Comparison of ENCODE assay signal across 11 cellular contexts in the genomic region with DNA sequence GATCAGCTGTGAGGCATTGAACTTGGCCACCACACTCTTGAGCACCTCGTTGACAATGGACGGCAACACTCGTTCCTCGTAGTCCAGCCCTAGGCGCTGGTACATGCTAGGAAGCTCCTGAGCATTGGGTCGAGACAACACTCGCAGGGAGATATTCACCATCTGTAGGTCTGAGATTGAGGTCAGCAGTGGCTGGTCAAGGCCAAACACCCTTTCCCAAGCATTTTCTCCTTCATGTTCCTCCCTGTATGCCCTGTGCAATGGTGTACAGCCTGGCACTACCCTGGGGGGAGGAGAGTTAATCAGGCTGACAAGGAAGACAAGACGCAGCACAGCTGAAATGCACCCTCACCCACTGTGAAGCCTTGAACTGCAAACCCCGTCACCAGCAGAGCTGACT. TPM values are rescaled to one million over a fixed set of nuclear protein-coding genes. Genes with fewer than 3 reads are reported as not detected.
DNase-seq lines count a peak whose midpoint lies in the region; ATAC-seq, FAIRE-seq and TF ChIP-seq lines count a peak whose summit lies in the region.
"Had no signal": no experiment of that assay in that cellular context is flagged by ENCODE, and none has a peak within 500 bp of the region (broad histone marks: within the 10 kb centered on the region; RNA-seq: fewer than 3 reads in every experiment).

No MANE protein-coding gene starts in this region.

- no peaks in the 10 kb centered on the region for H3K27me3 Mint-ChIP-seq in Caco-2 (ENCODE audit: insufficient read depth, unreplicated experiment)

- no peaks in the 10 kb centered on the region for H3K9me1 ChIP-seq in K562 (ENCODE audit: control insufficient read depth, insufficient read depth, low read length)

- H3K4me1 Mint-ChIP-seq in Caco-2 (ENCODE audit: low read depth, unreplicated experiment) = peaks cover 35% of the 10 kb centered on the region

- intact Hi-C loops in Caco-2 (cut with micrococcal nuclease; ENCODE audit: unreplicated experiment) (no loop called here), K562 (cut with micrococcal nuclease) (loop anchor here (10.0 kb wide), 1 partner anchor 216 kb away; the partner anchor contains the start of gene PEX5)

- POLR2A ChIA-PET in Caco-2 (lab: Charles Lee) (interaction anchor here (1.6 to 2.9 kb wide), 3 partner anchors 22 to 50 kb away, joined by 8 to 13 read pairs (median 9); partner anchors contain the start of genes C12orf57, LPCAT3 and RNU7-1), K562 (lab: Yijun Ruan, JAX) (interaction anchor here (0.6 to 3.0 kb wide), 6 partner anchors 10 to 96 kb away, joined by 3 to 10 read pairs (median 4); partner anchors contain the start of genes C12orf57, LPCAT3, RNU7-1 and SPSB2)

- BruUV-seq in Caco-2 (replicated peaks; lab: Mats Ljungman, UMichigan) (no TSS peak), K562 (replicated peaks; lab: Mats Ljungman, UMichigan) (no TSS peak)

- H3K36me3 Mint-ChIP-seq in Caco-2 (ENCODE audit: insufficient read depth, unreplicated experiment) = peaks cover 98% of the 10 kb centered on the region

- H2AFZ ChIP-seq in K562 (ENCODE audit: low read depth, low read length) (no peak overlapping the region), osteoblast (ENCODE audit: low read length) (no peak overlapping the region)

- peaks cover 19% of the 10 kb centered on the region for H3K36me3 ChIP-seq in Caco-2 (ENCODE audit: control insufficient read depth, insufficient read depth, low read length)
- peaks cover 65% of the 10 kb centered on the region for H3K36me3 ChIP-seq in K562 (ENCODE audit: control insufficient read depth, insufficient read depth, low read length)
- peaks cover 46% of the 10 kb centered on the region for H3K36me3 ChIP-seq in osteoblast (ENCODE audit: insufficient read depth, low read length)

- no peak for TF ChIP-seq POLR2A in K562 (conservative IDR thresholded peaks at IDR 0.05)

- in situ Hi-C loops in K562 (cut with MboI) = no loop called here

- WGBS in K562 (ENCODE audit: insufficient coverage, low coverage, missing lambda C conversion rate) = 94% methylated on average over 8 of the region's 9 CpGs

- no peak for TF ChIP-seq RAD21 in K562 (CRISPR knock-in tag; conservative IDR thresholded peaks at IDR 0.05 in 1 of 2, IDR thresholded peaks at IDR 0.05 in 1 of 2)

- peak overlapping the region; percentile 97 for H3K27ac Mint-ChIP-seq in Caco-2 (ENCODE audit: unreplicated experiment)

- H3K9ac ChIP-seq in K562 (ENCODE audit: insufficient read depth in 1 of 2, low read depth in 2 of 2, low read length in 2 of 2) = peak overlapping the region; percentile 70 to 99

- no peaks in the 10 kb centered on the region for H3K9me3 ChIP-seq in Caco-2
- H3K9me3 ChIP-seq in K562 (replicated peaks; ENCODE audit: control insufficient read depth, insufficient read depth, low read depth, low read length) = no peaks in the 10 kb centered on the region
- H3K9me3 ChIP-seq in osteoblast (ENCODE audit: low read depth, low read length) = no peaks in the 10 kb centered on the region

- no peak overlapping the region for H3K4me3 ChIP-seq in Caco-2 (ENCODE audit: low read depth, low read length)
- H3K4me3 ChIP-seq in Jurkat, Clone E6-1 (ENCODE audit: low read length) = peak overlapping the region; percentile 72; the same call in 1 of the 2 replicates
- H3K4me3 ChIP-seq in K562 = peak overlapping the region; percentile 97; the same call in 1 of the 2 replicates
- no peak overlapping the region for H3K4me3 ChIP-seq in osteoblast (ENCODE audit: insufficient read depth, low read length)
- H3K4me3 ChIP-seq: cardiac muscle cell had no signal

- TF ChIP-seq CTCF in Caco-2 (IDR thresholded peaks at IDR 0.05; ENCODE audit: insufficient read depth in 1 of 2, low read depth in 1 of 2, low read length in 1 of 2, severe bottlenecking in 1 of 2, unreplicated experiment in 1 of 2) (no peak), K562 (IDR thresholded peaks at IDR 0.05 in 2 of 3, conservative IDR thresholded peaks at IDR 0.05 in 1 of 3; ENCODE audit: insufficient read depth in 2 of 3, low read depth in 1 of 3, low read length in 3 of 3) (no peak), osteoblast (IDR thresholded peaks at IDR 0.05; ENCODE audit: extremely low read depth, low read depth, low read length) (no peak)

- H4K20me1 ChIP-seq in K562 (replicated peaks; ENCODE audit: control insufficient read depth, insufficient read depth, low read length) (no peaks in the 10 kb centered on the region), osteoblast (ENCODE audit: insufficient read depth, low read length) (peaks cover 4% of the 10 kb centered on the region)

- H3K4me3 Mint-ChIP-seq in Caco-2 (ENCODE audit: unreplicated experiment) = peak overlapping the region; percentile 86

- H3K79me2 ChIP-seq in K562 (ENCODE audit: control insufficient read depth, insufficient read depth, low read length) (peaks cover 64% of the 10 kb centered on the region), osteoblast (ENCODE audit: insufficient read depth, low read length) (peaks cover 59% of the 10 kb centered on the region)

- DNase-seq in Caco-2 (no peak), K562 (ENCODE audit: extremely low read depth in 1 of 4, low spot score in 3 of 4) (no peak), osteoblast (ENCODE audit: insufficient read length, low spot score, missing footprints) (no peak), cerebellum (ENCODE audit: low spot score) (no peak), COLO829 (ENCODE audit: low spot score) (no peak)
- no peak for DNase-seq in Jurkat, Clone E6-1 (ENCODE audit: low read depth, low spot score)
- DNase-seq: NCI-H226 had no signal

- ATAC-seq in K562 (no peak), HG03432 (IDR thresholded peaks at IDR 0.05; ENCODE audit: unreplicated experiment) (no peak), GM19452 (IDR thresholded peaks at IDR 0.05; ENCODE audit: unreplicated experiment) (no peak)

- CTCF ChIA-PET in Caco-2 (lab: Charles Lee) (interaction anchor here (0.7 to 1.4 kb wide), 3 partner anchors 22 to 50 kb away, joined by 3 to 6 read pairs (median 5); partner anchors contain the start of genes C12orf57, LPCAT3 and RNU7-1), K562 (lab: Yijun Ruan, JAX; ENCODE audit: low intra/inter-chr PET ratio) (no interaction called here)

- H3K4me1 ChIP-seq in Caco-2 = peaks cover 28% of the 10 kb centered on the region
- H3K4me1 ChIP-seq in K562 (replicated peaks in 1 of 2; ENCODE audit: control insufficient read depth in 2 of 2, insufficient read depth in 2 of 2, low read length in 2 of 2) = peaks cover 37 to 40% of the 10 kb centered on the region in 2 experiments; a peak in 4 of 5 replicates
- peaks cover 16% of the 10 kb centered on the region for H3K4me1 ChIP-seq in osteoblast (ENCODE audit: insufficient read depth, low read length)

- no peaks in the 10 kb centered on the region for H3K27me3 ChIP-seq in Caco-2 (replicated peaks; ENCODE audit: control insufficient read depth, insufficient read depth, low read length)
- no peaks in the 10 kb centered on the region for H3K27me3 ChIP-seq in K562 (ENCODE audit: control insufficient read depth in 2 of 2, insufficient read depth in 2 of 2, low read length in 2 of 2)
- no peaks in the 10 kb centered on the region for H3K27me3 ChIP-seq in osteoblast (ENCODE audit: insufficient read depth, low read length)
- H3K27me3 ChIP-seq: cardiac muscle cell had no signal

- no peaks in the 10 kb centered on the region for H3K9me3 Mint-ChIP-seq in Caco-2 (ENCODE audit: unreplicated experiment)

- no peak for TF ChIP-seq EP300 in K562 (IDR thresholded peaks at IDR 0.05; ENCODE audit: low read length)

- H3K4me2 ChIP-seq in K562 (ENCODE audit: insufficient read depth, low read length) (peak overlapping the region; percentile 99; the same call in 1 of the 2 replicates), osteoblast (ENCODE audit: insufficient read depth, low read length) (peak overlapping the region; percentile 94)

- peak overlapping the region; percentile 99; the same call in 2 of the 3 replicates for H3K27ac ChIP-seq in K562 (ENCODE audit: extremely low read depth, low read depth, low read length)
- H3K27ac ChIP-seq in osteoblast (ENCODE audit: low read depth, low read length) = peak overlapping the region; percentile 2
- H3K27ac ChIP-seq: cardiac muscle cell had no signal

- FAIRE-seq in K562 (lab: Jason Lieb, UNC) = no peak

RNA-seq across cellular contexts. Expression of gene PHB2, which starts 2.0 kb away (rescaled TPM):
- total RNA-seq in Caco-2 (2022) = 411 and 479 TPM in 2 replicates
- 292 TPM for polyA plus RNA-seq in Jurkat, Clone E6-1 (2012; ENCODE audit: insufficient read depth, insufficient read length)
- total RNA-seq in K562 (2011; cell fraction: chromatin; rRNA removed; ENCODE audit: low replicate concordance) = 114 and 294 TPM in 2 replicates
- total RNA-seq in K562 (2011; cell fraction: nucleolus; rRNA removed) = 282 and 350 TPM in 2 replicates
- 189 and 209 TPM in 2 replicates for total RNA-seq in K562 (2011; cell fraction: nucleoplasm; rRNA removed)
- 445 and 447 TPM in 2 replicates for total RNA-seq in K562 (2014; rRNA removed)
- total RNA-seq in K562 (2014; rRNA removed; fragmentation: Illumina TruSeq; extraction: Trizol) = 245 and 293 TPM in 2 replicates
- 333 and 335 TPM in 2 replicates for total RNA-seq in K562 (2015; rRNA removed; fragmentation: Illumina TruSeq; extraction: Trizol)
- total RNA-seq in K562 (2021) = 345 and 377 TPM in 2 replicates
- 437 and 459 TPM in 2 replicates for polyA plus RNA-seq in K562 (2011; rRNA removed)
- polyA plus RNA-seq in K562 (2011; cell fraction: cytosol; rRNA removed) = 556 and 694 TPM in 2 replicates
- polyA plus RNA-seq in K562 (2011; cell fraction: nucleus; rRNA removed) = 446 and 452 TPM in 2 replicates
- 284 and 340 TPM in 2 replicates for polyA plus RNA-seq in K562 (2012)
- polyA plus RNA-seq in K562 (2014; fragmentation: Illumina TruSeq; extraction: Trizol) = 428 and 468 TPM in 2 replicates
- polyA plus RNA-seq in K562 (2014; fragmentation: Nextera tagmentation; extraction: Ambion mirVana) = 100 to 1,000 TPM in 1 of 2 experiments, 10 to 100 TPM in 1; 73.6 to 123 TPM
- polyA plus RNA-seq in K562 (2014; rRNA removed) = 449 and 464 TPM in 2 replicates
- 158 and 180 TPM in 2 replicates for polyA minus RNA-seq in K562 (2011; rRNA and poly(A)+ RNA removed)
- 115 and 128 TPM in 2 replicates for polyA minus RNA-seq in K562 (2011; cell fraction: cytosol; rRNA and poly(A)+ RNA removed)
- polyA minus RNA-seq in K562 (2011; cell fraction: nucleus; rRNA and poly(A)+ RNA removed) = 169 and 221 TPM in 2 replicates
- total RNA-seq in osteoblast = 161 and 168 TPM in 2 replicates
- 74.0 TPM for total RNA-seq in cerebellum

RNA-seq across cellular contexts. Expression of gene EMG1, which starts 2.3 kb away (rescaled TPM):
- 149 and 161 TPM in 2 replicates for total RNA-seq in Caco-2 (2022)
- polyA plus RNA-seq in Jurkat, Clone E6-1 (2012; ENCODE audit: insufficient read depth, insufficient read length) = 149 TPM
- 73.4 and 85.5 TPM in 2 replicates for total RNA-seq in K562 (2011; cell fraction: chromatin; rRNA removed; ENCODE audit: low replicate concordance)
- 47.0 and 47.5 TPM in 2 replicates for total RNA-seq in K562 (2011; cell fraction: nucleolus; rRNA removed)
- 50.0 and 50.4 TPM in 2 replicates for total RNA-seq in K562 (2011; cell fraction: nucleoplasm; rRNA removed)
- total RNA-seq in K562 (2014; rRNA removed) = 66.5 and 97.2 TPM in 2 replicates
- total RNA-seq in K562 (2014; rRNA removed; fragmentation: Illumina TruSeq; extraction: Trizol) = 82.7 and 85.9 TPM in 2 replicates
- 66.9 and 75.1 TPM in 2 replicates for total RNA-seq in K562 (2015; rRNA removed; fragmentation: Illumina TruSeq; extraction: Trizol)
- 85.1 and 92.0 TPM in 2 replicates for total RNA-seq in K562 (2021)
- polyA plus RNA-seq in K562 (2011; rRNA removed) = 71.4 and 92.5 TPM in 2 replicates
- 55.9 and 63.4 TPM in 2 replicates for polyA plus RNA-seq in K562 (2011; cell fraction: cytosol; rRNA removed)
- polyA plus RNA-seq in K562 (2011; cell fraction: nucleus; rRNA removed) = 51.0 and 63.3 TPM in 2 replicates
- polyA plus RNA-seq in K562 (2012) = 50.3 and 124 TPM in 2 replicates
- polyA plus RNA-seq in K562 (2014; fragmentation: Illumina TruSeq; extraction: Trizol) = 99.2 and 121 TPM in 2 replicates
- polyA plus RNA-seq in K562 (2014; fragmentation: Nextera tagmentation; extraction: Ambion mirVana) = 100 to 1,000 TPM; 149 to 186 TPM
- polyA plus RNA-seq in K562 (2014; rRNA removed) = 107 and 112 TPM in 2 replicates
- 32.7 and 39.5 TPM in 2 replicates for polyA minus RNA-seq in K562 (2011; rRNA and poly(A)+ RNA removed)
- 15.3 and 30.8 TPM in 2 replicates for polyA minus RNA-seq in K562 (2011; cell fraction: cytosol; rRNA and poly(A)+ RNA removed)
- polyA minus RNA-seq in K562 (2011; cell fraction: nucleus; rRNA and poly(A)+ RNA removed) = 19.4 and 30.4 TPM in 2 replicates
- total RNA-seq in osteoblast = 21.0 and 25.3 TPM in 2 replicates
- 23.3 TPM for total RNA-seq in cerebellum

RNA-seq across cellular contexts. Expression of gene PTPN6, which starts 17.3 kb away (rescaled TPM):
- total RNA-seq in Caco-2 (2022) (43.9 and 54.8 TPM in 2 replicates), K562 (2014; rRNA removed) (5.1 and 7.3 TPM in 2 replicates), K562 (2014; rRNA removed; fragmentation: Illumina TruSeq; extraction: Trizol) (1.5 and 1.6 TPM in 2 replicates), K562 (2015; rRNA removed; fragmentation: Illumina TruSeq; extraction: Trizol) (2.7 and 4.4 TPM in 2 replicates), K562 (2021) (4.1 and 6.4 TPM in 2 replicates), osteoblast (0.29 and 0.36 TPM in 2 replicates), cerebellum (2.9 TPM)
- 609 TPM for polyA plus RNA-seq in Jurkat, Clone E6-1 (2012; ENCODE audit: insufficient read depth, insufficient read length)
- total RNA-seq in K562 (2011; cell fraction: chromatin; rRNA removed; ENCODE audit: low replicate concordance) = 2.3 and 4.5 TPM in 2 replicates
- total RNA-seq in K562 (2011; cell fraction: nucleolus; rRNA removed) = 3.3 and 4.3 TPM in 2 replicates
- total RNA-seq in K562 (2011; cell fraction: nucleoplasm; rRNA removed) = 2.6 and 2.8 TPM in 2 replicates
- polyA plus RNA-seq in K562 (2011; rRNA removed) (3.9 and 7.5 TPM in 2 replicates), K562 (2014; fragmentation: Illumina TruSeq; extraction: Trizol) (5.1 and 5.6 TPM in 2 replicates), K562 (2014; fragmentation: Nextera tagmentation; extraction: Ambion mirVana) (1 to 10 TPM; 2.0 to 3.0 TPM), K562 (2014; rRNA removed) (4.4 and 4.7 TPM in 2 replicates)
- 5.1 and 8.7 TPM in 2 replicates for polyA plus RNA-seq in K562 (2011; cell fraction: cytosol; rRNA removed)
- 8.0 and 10.0 TPM in 2 replicates for polyA plus RNA-seq in K562 (2011; cell fraction: nucleus; rRNA removed)
- polyA plus RNA-seq in K562 (2012) = 6.6 and 9.3 TPM in 2 replicates
- polyA minus RNA-seq in K562 (2011; rRNA and poly(A)+ RNA removed) = 2.0 and 5.6 TPM in 2 replicates
- polyA minus RNA-seq in K562 (2011; cell fraction: cytosol; rRNA and poly(A)+ RNA removed) = 1.6 and 10.2 TPM in 2 replicates
- polyA minus RNA-seq in K562 (2011; cell fraction: nucleus; rRNA and poly(A)+ RNA removed) = 2.0 and 5.2 TPM in 2 replicates

RNA-seq across cellular contexts. Expression of gene C12orf57, which starts 24.6 kb away (rescaled TPM):
- 111 TPM in 2 replicates for total RNA-seq in Caco-2 (2022)
- 441 TPM for polyA plus RNA-seq in Jurkat, Clone E6-1 (2012; ENCODE audit: insufficient read depth, insufficient read length)
- total RNA-seq in K562 (2011; cell fraction: chromatin; rRNA removed; ENCODE audit: low replicate concordance) = 30.7 and 66.4 TPM in 2 replicates
- total RNA-seq in K562 (2011; cell fraction: nucleolus; rRNA removed) = 89.2 and 92.8 TPM in 2 replicates
- total RNA-seq in K562 (2011; cell fraction: nucleoplasm; rRNA removed) = 81.8 and 119 TPM in 2 replicates
- 131 and 140 TPM in 2 replicates for total RNA-seq in K562 (2014; rRNA removed)
- 22.9 and 26.7 TPM in 2 replicates for total RNA-seq in K562 (2014; rRNA removed; fragmentation: Illumina TruSeq; extraction: Trizol)
- total RNA-seq in K562 (2015; rRNA removed; fragmentation: Illumina TruSeq; extraction: Trizol) = 113 and 115 TPM in 2 replicates
- 104 and 113 TPM in 2 replicates for total RNA-seq in K562 (2021)
- polyA plus RNA-seq in K562 (2011; rRNA removed) = 190 and 317 TPM in 2 replicates
- 504 and 556 TPM in 2 replicates for polyA plus RNA-seq in K562 (2011; cell fraction: cytosol; rRNA removed)
- 180 and 275 TPM in 2 replicates for polyA plus RNA-seq in K562 (2011; cell fraction: nucleus; rRNA removed)
- 150 and 417 TPM in 2 replicates for polyA plus RNA-seq in K562 (2012)
- 41.5 and 120 TPM in 2 replicates for polyA plus RNA-seq in K562 (2014; fragmentation: Illumina TruSeq; extraction: Trizol)
- polyA plus RNA-seq in K562 (2014; fragmentation: Nextera tagmentation; extraction: Ambion mirVana) = 100 to 1,000 TPM in 1 of 2 experiments, 10 to 100 TPM in 1; 64.2 to 107 TPM
- polyA plus RNA-seq in K562 (2014; rRNA removed) = 188 and 191 TPM in 2 replicates
- 37.7 TPM in 2 replicates for polyA minus RNA-seq in K562 (2011; rRNA and poly(A)+ RNA removed)
- polyA minus RNA-seq in K562 (2011; cell fraction: cytosol; rRNA and poly(A)+ RNA removed) = 34.5 and 61.2 TPM in 2 replicates
- polyA minus RNA-seq in K562 (2011; cell fraction: nucleus; rRNA and poly(A)+ RNA removed) = 33.4 and 59.2 TPM in 2 replicates
- 81.4 and 93.4 TPM in 2 replicates for total RNA-seq in osteoblast
- total RNA-seq in cerebellum = 131 TPM

RNA-seq across cellular contexts. Expression of gene RNU7-1, which starts 24.8 kb away (rescaled TPM):
- not detected in 2 replicates for total RNA-seq in Caco-2 (2022)
- polyA plus RNA-seq in Jurkat, Clone E6-1 (2012; ENCODE audit: insufficient read depth, insufficient read length) = not detected
- total RNA-seq in K562 (2011; cell fraction: chromatin; rRNA removed; ENCODE audit: low replicate concordance) = not detected in 2 replicates
- total RNA-seq in K562 (2011; cell fraction: nucleolus; rRNA removed) = not detected in 2 replicates
- total RNA-seq in K562 (2011; cell fraction: nucleoplasm; rRNA removed) = not detected in 2 replicates
- total RNA-seq in K562 (2014; rRNA removed) = not detected in 2 replicates
- total RNA-seq in K562 (2014; rRNA removed; fragmentation: Illumina TruSeq; extraction: Trizol) = not detected in 2 replicates
- total RNA-seq in K562 (2015; rRNA removed; fragmentation: Illumina TruSeq; extraction: Trizol) = not detected in 2 replicates
- not detected in 2 replicates for total RNA-seq in K562 (2021)
- polyA plus RNA-seq in K562 (2011; rRNA removed) = not detected in 2 replicates
- not detected in 2 replicates for polyA plus RNA-seq in K562 (2011; cell fraction: cytosol; rRNA removed)
- polyA plus RNA-seq in K562 (2011; cell fraction: nucleus; rRNA removed) = not detected in 2 replicates
- not detected in 2 replicates for polyA plus RNA-seq in K562 (2012)
- polyA plus RNA-seq in K562 (2014; fragmentation: Illumina TruSeq; extraction: Trizol) = not detected in 2 replicates
- polyA plus RNA-seq in K562 (2014; fragmentation: Nextera tagmentation; extraction: Ambion mirVana) = not detected
- polyA plus RNA-seq in K562 (2014; rRNA removed) = not detected in 2 replicates
- polyA minus RNA-seq in K562 (2011; rRNA and poly(A)+ RNA removed) = not detected in 2 replicates
- polyA minus RNA-seq in K562 (2011; cell fraction: cytosol; rRNA and poly(A)+ RNA removed) = not detected in 2 replicates
- polyA minus RNA-seq in K562 (2011; cell fraction: nucleus; rRNA and poly(A)+ RNA removed) = not detected in 2 replicates
- total RNA-seq in osteoblast = not detected in 2 replicates
- total RNA-seq in cerebellum = not detected
- total RNA-seq: cardiac muscle cell, pulmonary artery endothelial cell had no signal
- polyA plus RNA-seq: cardiac muscle cell had no signal

Comparison
In these comparisons a context has a peak if more than half of its experiments do, and no peak if none do; other contexts are left out.
1. H3K4me3 ChIP-seq: peak in Jurkat, Clone E6-1 (single experiment) and K562 (single experiment); none in Caco-2 (single experiment) and osteoblast (single experiment).